1 cellular context compared by ENCODE assay signal in genomic region chr7:107043916-107044346, GRCh38.
TF ChIP-seq lines count a peak whose summit lies in the region.

No MANE protein-coding gene starts in this region.

TF ChIP-seq in K562, 482 proteins besides CTCF, POLR2A, EP300 and RAD21 (continued from another document and continues in another):
- TF ChIP-seq ZNF407 (IDR thresholded peaks at IDR 0.05; ENCODE audit: low read depth) (no peak), ZNF551 (CRISPR knock-in tag; IDR thresholded peaks at IDR 0.05) (0 out of 2 replicates have a peak, but pooled peaks have one; percentile 65), HDAC2 (IDR thresholded peaks at IDR 0.05) (peak; percentile 41; the same call in 1 of the 2 replicates), ASH1L (IDR thresholded peaks at IDR 0.05; ENCODE audit: borderline replicate concordance, low read depth, partially characterized antibody) (peak; percentile 24), CEBPG (CRISPR knock-in tag; IDR thresholded peaks at IDR 0.05) (no peak), CEBPG (tag; conservative IDR thresholded peaks at IDR 0.05 in 1 of 2, IDR thresholded peaks at IDR 0.05 in 1 of 2) (no peak), ARID1B (IDR thresholded peaks at IDR 0.05) (peak; percentile 25; the same call in 1 of the 2 replicates), ZNF184 (CRISPR knock-in tag; IDR thresholded peaks at IDR 0.05) (no peak), TCFL5 (CRISPR knock-in tag; conservative IDR thresholded peaks at IDR 0.05) (no peak), NKRF (IDR thresholded peaks at IDR 0.05; ENCODE audit: borderline replicate concordance) (0 out of 2 replicates have a peak, but pooled peaks have one; percentile 47), BRD9 (IDR thresholded peaks at IDR 0.05; ENCODE audit: low read depth, partially characterized antibody) (peak; percentile 85), PREB (CRISPR knock-in tag; IDR thresholded peaks at IDR 0.05) (no peak), ELF4 (CRISPR knock-in tag; IDR thresholded peaks at IDR 0.05) (peak; percentile 61; the same call in 1 of the 2 replicates), NEUROD1 (IDR thresholded peaks at IDR 0.05; ENCODE audit: borderline replicate concordance, low read depth, low read length, partially characterized antibody) (no peak), OTX1 (CRISPR knock-in tag; IDR thresholded peaks at IDR 0.05) (no peak; the same call in 1 of the 2 replicates), AFF1 (IDR thresholded peaks at IDR 0.05; ENCODE audit: low read depth in 1 of 2, partially characterized antibody in 2 of 2) (peak; percentile 31 to 55), GTF3C2 (IDR thresholded peaks at IDR 0.05; ENCODE audit: borderline replicate concordance, extremely low read depth, insufficient read length) (no peak), THRAP3 (IDR thresholded peaks at IDR 0.05; ENCODE audit: borderline replicate concordance) (peak; percentile 86; the same call in 1 of the 2 replicates), ZBTB26 (CRISPR knock-in tag; IDR thresholded peaks at IDR 0.05) (0 out of 2 replicates have a peak, but pooled peaks have one; percentile 70), SRSF7 (optimal IDR thresholded peaks at IDR 0.05; ENCODE audit: low read depth, low read length) (no peak), ZNF217 (CRISPR knock-in tag; IDR thresholded peaks at IDR 0.05) (no peak), MCM3 (IDR thresholded peaks at IDR 0.05) (no peak), CEBPZ (IDR thresholded peaks at IDR 0.05; ENCODE audit: borderline replicate concordance, low read depth, low read length) (no peak), HOXB6 (CRISPR knock-in tag; IDR thresholded peaks at IDR 0.05; ENCODE audit: borderline replicate concordance) (no peak), MLLT1 (IDR thresholded peaks at IDR 0.05) (peak in 1 of 2 experiments; percentile 81; a peak in 2 of 4 replicates), TARDBP (IDR thresholded peaks at IDR 0.05) (no peak), NFRKB (IDR thresholded peaks at IDR 0.05; ENCODE audit: low read depth) (peak; percentile 72), ZBTB7A (IDR thresholded peaks at IDR 0.05; ENCODE audit: borderline replicate concordance, control insufficient read depth, low read depth, low read length) (no peak), RFX1 (IDR thresholded peaks at IDR 0.05) (no peak)
